ENCODE assay signal across 11 cellular contexts in genomic region chr22:23113067-23113846, GRCh38. TPM values are rescaled to one million over a fixed set of nuclear protein-coding genes. Genes with fewer than 3 reads are reported as not detected.
DNase-seq lines count a peak whose midpoint lies in the region; ATAC-seq and TF ChIP-seq lines count a peak whose summit lies in the region.
"Had no signal": no experiment of that assay in that cellular context is flagged by ENCODE, and none has a peak within 500 bp of the region (broad histone marks: within the 10 kb centered on the region; RNA-seq: fewer than 3 reads in every experiment).

No MANE protein-coding gene starts in this region.

- no peak for TF ChIP-seq POLR2A in testis (IDR thresholded peaks at IDR 0.05)

- no peaks in the 10 kb centered on the region for H3K36me3 Mint-ChIP-seq in activated naive CD4-positive, alpha-beta T cell treated with anti-CD3 and anti-CD28 coated beads, Interleukin-2, amount 50 U/mL, for 72 hours

- POLR2A ChIA-PET in SK-N-SH (lab: Yijun Ruan, JAX) = interaction anchor here (0.7 to 1.6 kb wide), 3 partner anchors 44 to 655 kb away, joined by 3 to 6 read pairs (median 3); partner anchors contain the start of genes CHCHD10 and GNAZ

- no peak for TF ChIP-seq EP300 in SK-N-SH (IDR thresholded peaks at IDR 0.05; ENCODE audit: borderline replicate concordance in 1 of 2, low read depth in 1 of 2, low read length in 1 of 2)

- H3K4me1 ChIP-seq in SK-N-SH (ENCODE audit: control insufficient read depth in 1 of 2, insufficient read depth in 2 of 2, low read depth in 1 of 2, low read length in 1 of 2) = peaks cover 0 to 98% of the 10 kb centered on the region in 2 experiments; a peak in 1 of 4 replicates
- peaks cover 3% of the 10 kb centered on the region for H3K4me1 ChIP-seq in right cardiac atrium (ENCODE audit: control insufficient read depth, insufficient read depth, low read length)
- H3K4me1 ChIP-seq in testis = no peaks in the 10 kb centered on the region
- H3K4me1 ChIP-seq: breast epithelium had no signal

- TF ChIP-seq CTCF in SK-N-SH (IDR thresholded peaks at IDR 0.05) (no peak), testis (IDR thresholded peaks at IDR 0.05) (no peak)

- H3K9me3 Mint-ChIP-seq in activated naive CD4-positive, alpha-beta T cell treated with anti-CD3 and anti-CD28 coated beads, Interleukin-2, amount 50 U/mL, for 72 hours = no peaks in the 10 kb centered on the region

- H2AFZ ChIP-seq in SK-N-SH (ENCODE audit: low read depth) = no peak overlapping the region

- H3K4me3 ChIP-seq in SK-N-SH (ENCODE audit: low read depth in 2 of 2, low read length in 1 of 2) (no peak overlapping the region), right cardiac atrium (ENCODE audit: low read length) (no peak overlapping the region), testis (no peak overlapping the region)
- H3K4me3 ChIP-seq: breast epithelium, SK-N-MC had no signal

- TF ChIP-seq RAD21 in SK-N-SH (IDR thresholded peaks at IDR 0.05; ENCODE audit: low read length) = no peak

- no peaks in the 10 kb centered on the region for H3K79me2 ChIP-seq in SK-N-SH (ENCODE audit: insufficient read depth)

- ATAC-seq in Right ventricle myocardium superior (ENCODE audit: poor library complexity) (no peak), right cardiac atrium (peak in 1 of 2 donors; percentile 25)
- ATAC-seq in activated naive CD4-positive, alpha-beta T cell treated with anti-CD3 and anti-CD28 coated beads, Interleukin-2, amount 50 U/mL, for 72 hours = no peak

- H3K36me3 ChIP-seq in SK-N-SH (replicated peaks in 1 of 2; ENCODE audit: control insufficient read depth in 1 of 2, insufficient read depth in 2 of 2, low read length in 1 of 2) (no peaks in the 10 kb centered on the region), testis (ENCODE audit: low read depth, missing control alignments) (no peaks in the 10 kb centered on the region)
- H3K36me3 ChIP-seq: breast epithelium, neutrophil had no signal

- no peak overlapping the region for H3K27ac Mint-ChIP-seq in activated naive CD4-positive, alpha-beta T cell treated with anti-CD3 and anti-CD28 coated beads, Interleukin-2, amount 50 U/mL, for 72 hours

- intact Hi-C loops in Right ventricle myocardium superior (cut with DNase I) (no loop called here), cardiac septum (cut with DNase I) (no loop called here), right cardiac atrium (cut with DNase I) (no loop called here), testis (cut with DNase I; ENCODE audit: low total_unique reads) (no loop called here)

- H4K20me1 ChIP-seq in SK-N-SH (ENCODE audit: insufficient read depth) = no peaks in the 10 kb centered on the region

- H3K27ac ChIP-seq in SK-N-SH (ENCODE audit: low read depth in 2 of 2, low read length in 1 of 2) = peak overlapping the region in 1 of 2 experiments; percentile 86; a peak in 2 of 4 replicates
- H3K27ac ChIP-seq in right cardiac atrium (ENCODE audit: low read length) = no peak overlapping the region
- no peak overlapping the region for H3K27ac ChIP-seq in testis
- H3K27ac ChIP-seq: breast epithelium, neutrophil, SK-N-MC had no signal

- H3K4me2 ChIP-seq in SK-N-SH = no peak overlapping the region

- WGBS in SK-N-SH (ENCODE audit: low lambda C conversion rate) = 89% methylated on average over 11 of the region's 14 CpGs
- 59% methylated on average over 14 of the region's 14 CpGs for WGBS in right cardiac atrium
- 64 to 80% methylated on average over 7 to 13 of the region's 14 CpGs for WGBS in testis, 2 donors

- H3K27me3 ChIP-seq in SK-N-SH (ENCODE audit: insufficient read depth) = no peaks in the 10 kb centered on the region
- H3K27me3 ChIP-seq in right cardiac atrium (ENCODE audit: control insufficient read depth, insufficient read depth) = no peaks in the 10 kb centered on the region
- H3K27me3 ChIP-seq in testis = no peaks in the 10 kb centered on the region
- H3K27me3 ChIP-seq: breast epithelium, neutrophil had no signal

- no peaks in the 10 kb centered on the region for H3F3A ChIP-seq in SK-N-SH (replicated peaks; ENCODE audit: insufficient read depth)

- H3K9ac ChIP-seq in SK-N-SH = no peak overlapping the region

- CTCF ChIA-PET in SK-N-SH (lab: Yijun Ruan, JAX) = interaction anchor here (0.6 to 4.0 kb wide), 9 partner anchors 9 to 750 kb away, joined by 3 to 47 read pairs (median 3); no protein-coding TSS in a partner anchor

- DNase-seq in Right ventricle myocardium superior (peak; percentile 53), cardiac septum (ENCODE audit: low spot score) (no peak), SK-N-SH (peak; percentile 84), right cardiac atrium (peak; percentile 54 to 82 (median 65)), activated gamma-delta T cell (lab: John Stamatoyannopoulos, UW) (no peak), NOMO-1 treated with dmso at 0.1 percent for 144 hours (lab: John Stamatoyannopoulos, UW; ENCODE audit: unreplicated experiment) (no peak), testis (no peak)
- DNase-seq in activated naive CD4-positive, alpha-beta T cell treated with anti-CD3 and anti-CD28 coated beads, Interleukin-2, amount 50 U/mL, for 72 hours (ENCODE audit: low spot score in 2 of 2) = no peak

- H3K9me3 ChIP-seq in SK-N-SH (no peaks in the 10 kb centered on the region), right cardiac atrium (ENCODE audit: control insufficient read depth, low read length) (no peaks in the 10 kb centered on the region), testis (no peaks in the 10 kb centered on the region)
- H3K9me3 ChIP-seq: breast epithelium, neutrophil had no signal

- no peaks in the 10 kb centered on the region for H3K9me2 ChIP-seq in SK-N-SH

TF ChIP-seq in SK-N-SH, 30 proteins besides CTCF, POLR2A, EP300 and RAD21:
- TF ChIP-seq FOXM1 (IDR thresholded peaks at IDR 0.05; ENCODE audit: low read depth) (no peak), NFIC (IDR thresholded peaks at IDR 0.05; ENCODE audit: borderline replicate concordance) (no peak), CHD2 (IDR thresholded peaks at IDR 0.05; ENCODE audit: low read length, partially characterized antibody) (peak; percentile 60)
- TF ChIP-seq, protein P1, sequence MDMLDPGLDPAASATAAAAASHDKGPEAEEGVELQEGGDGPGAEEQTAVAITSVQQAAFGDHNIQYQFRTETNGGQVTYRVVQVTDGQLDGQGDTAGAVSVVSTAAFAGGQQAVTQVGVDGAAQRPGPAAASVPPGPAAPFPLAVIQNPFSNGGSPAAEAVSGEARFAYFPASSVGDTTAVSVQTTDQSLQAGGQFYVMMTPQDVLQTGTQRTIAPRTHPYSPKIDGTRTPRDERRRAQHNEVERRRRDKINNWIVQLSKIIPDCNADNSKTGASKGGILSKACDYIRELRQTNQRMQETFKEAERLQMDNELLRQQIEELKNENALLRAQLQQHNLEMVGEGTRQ (IDR thresholded peaks at IDR 0.05; ENCODE audit: borderline replicate concordance, low read depth, low read length) = no peak

RNA-seq across cellular contexts. Expression of gene RSPH14, which starts 28.5 kb away (rescaled TPM):
- total RNA-seq in Right ventricle myocardium superior = not detected
- total RNA-seq in cardiac septum = not detected
- polyA plus RNA-seq in SK-N-SH (2012; rRNA removed) = 1.7 and 1.8 TPM in 2 replicates
- polyA plus RNA-seq in SK-N-SH (2012; cell fraction: cytosol; rRNA removed) = 1.4 and 1.5 TPM in 2 replicates
- polyA plus RNA-seq in SK-N-SH (2012; cell fraction: nucleus; rRNA removed) = 2.0 and 2.4 TPM in 2 replicates
- total RNA-seq in right cardiac atrium = not detected
- polyA plus RNA-seq in right cardiac atrium = 0.75 TPM
- total RNA-seq in testis = 10 to 100 TPM; 12.1 to 22.8 TPM
- polyA plus RNA-seq in testis (ENCODE audit: insufficient read depth, low read depth, low replicate concordance) = 45.4 TPM
- under 1 TPM; 0.18 to 0.33 TPM for total RNA-seq in activated naive CD4-positive, alpha-beta T cell treated with anti-CD3 and anti-CD28 coated beads, Interleukin-2, amount 50 U/mL, for 72 hours

RNA-seq across cellular contexts. Expression of gene RAB36, which starts 32.0 kb away (rescaled TPM):
- total RNA-seq in Right ventricle myocardium superior (0.35 TPM), cardiac septum (0.70 TPM), right cardiac atrium (1 to 10 TPM; 1.1 to 2.7 (median 1.6) TPM), testis (1 to 10 TPM; 7.4 to 7.5 TPM)
- polyA plus RNA-seq in SK-N-SH (2012; rRNA removed) (6.6 and 6.8 TPM in 2 replicates), right cardiac atrium (0.59 TPM), testis (ENCODE audit: insufficient read depth, low read depth, low replicate concordance) (11.1 TPM)
- polyA plus RNA-seq in SK-N-SH (2012; cell fraction: cytosol; rRNA removed) = 3.5 and 5.0 TPM in 2 replicates
- polyA plus RNA-seq in SK-N-SH (2012; cell fraction: nucleus; rRNA removed) = 10.6 TPM in 2 replicates
- total RNA-seq in activated naive CD4-positive, alpha-beta T cell treated with anti-CD3 and anti-CD28 coated beads, Interleukin-2, amount 50 U/mL, for 72 hours = under 1 TPM in 1 of 2 donors, not detected in 1; 0.25 TPM

RNA-seq across cellular contexts. Expression of gene GNAZ, which starts 42.9 kb away (rescaled TPM):
- total RNA-seq in Right ventricle myocardium superior = 3.1 TPM
- 2.2 TPM for total RNA-seq in cardiac septum
- 5.4 and 6.5 TPM in 2 replicates for polyA plus RNA-seq in SK-N-SH (2012; rRNA removed)
- 3.9 and 6.3 TPM in 2 replicates for polyA plus RNA-seq in SK-N-SH (2012; cell fraction: cytosol; rRNA removed)
- polyA plus RNA-seq in SK-N-SH (2012; cell fraction: nucleus; rRNA removed) = 3.5 and 8.9 TPM in 2 replicates
- 1 to 10 TPM; 2.2 to 3.5 (median 3.1) TPM for total RNA-seq in right cardiac atrium
- 2.0 TPM for polyA plus RNA-seq in right cardiac atrium
- total RNA-seq in testis = 10 to 100 TPM; 15.1 to 20.2 TPM
- 13.7 TPM for polyA plus RNA-seq in testis (ENCODE audit: insufficient read depth, low read depth, low replicate concordance)
- total RNA-seq in activated naive CD4-positive, alpha-beta T cell treated with anti-CD3 and anti-CD28 coated beads, Interleukin-2, amount 50 U/mL, for 72 hours = under 1 TPM; 0.39 to 0.61 TPM

Comparison
In these comparisons a context has a peak if more than half of its experiments do, and no peak if none do; other contexts are left out.
1. DNase-seq: peak in Right ventricle myocardium superior (single experiment), SK-N-SH (single experiment) and right cardiac atrium (3 of 3); none in cardiac septum (single experiment), activated gamma-delta T cell (single experiment), NOMO-1 treated with dmso at 0.1 percent for 144 hours (single experiment), testis (single experiment) and activated naive CD4-positive, alpha-beta T cell treated with anti-CD3 and anti-CD28 coated beads, Interleukin-2, amount 50 U/mL, for 72 hours (0 of 2).
2. RNA of gene RSPH14, which starts 28.5 kb away (total RNA-seq): 12.1 to 22.8 TPM in testis; 0.18 to 0.33 TPM in activated naive CD4-positive, alpha-beta T cell treated with anti-CD3 and anti-CD28 coated beads, Interleukin-2, amount 50 U/mL, for 72 hours, not detected in Right ventricle myocardium superior (single experiment), not detected in right cardiac atrium and not detected in cardiac septum (single experiment); every median in the first group is over 4 times any median in the second.